ENCODE assay signal across 2 cellular contexts in genomic region chr22:46106279-46107022, GRCh38.
A peak's percentile ranks its signal among the peaks of the same experiment; 100 is the strongest.
TF ChIP-seq lines count a peak whose summit lies in the region.

No MANE protein-coding gene starts in this region.

TF ChIP-seq in SK-N-SH, 30 proteins besides CTCF, POLR2A, EP300 and RAD21 (continued from another document):
- TF ChIP-seq TAF1 (IDR thresholded peaks at IDR 0.05; ENCODE audit: borderline replicate concordance, low read depth, low read length) (no peak), YY1 (IDR thresholded peaks at IDR 0.05; ENCODE audit: low read depth) (no peak), RFX5 (IDR thresholded peaks at IDR 0.05; ENCODE audit: low read length) (no peak), MXI1 (IDR thresholded peaks at IDR 0.05; ENCODE audit: low read depth, low read length) (0 out of 2 replicates have a peak, but pooled peaks have one; percentile 33), POLR2AphosphoS5 (IDR thresholded peaks at IDR 0.05; ENCODE audit: low read depth, low read length) (peak; percentile 26), NFIC (IDR thresholded peaks at IDR 0.05; ENCODE audit: borderline replicate concordance) (no peak), GABPA (IDR thresholded peaks at IDR 0.05; ENCODE audit: low read depth) (no peak), SIN3A (IDR thresholded peaks at IDR 0.05; ENCODE audit: borderline replicate concordance, low read depth, low read length) (0 out of 2 replicates have a peak, but pooled peaks have one; percentile 8), FOXM1 (IDR thresholded peaks at IDR 0.05; ENCODE audit: low read depth) (no peak), FOSL2 (IDR thresholded peaks at IDR 0.05; ENCODE audit: borderline replicate concordance, low read depth) (no peak), SMC3 (IDR thresholded peaks at IDR 0.05; ENCODE audit: low read depth, low read length) (no peak), TEAD4 (IDR thresholded peaks at IDR 0.05; ENCODE audit: borderline replicate concordance, insufficient read depth) (no peak)
- TF ChIP-seq, protein P1, sequence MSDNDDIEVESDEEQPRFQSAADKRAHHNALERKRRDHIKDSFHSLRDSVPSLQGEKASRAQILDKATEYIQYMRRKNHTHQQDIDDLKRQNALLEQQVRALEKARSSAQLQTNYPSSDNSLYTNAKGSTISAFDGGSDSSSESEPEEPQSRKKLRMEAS (IDR thresholded peaks at IDR 0.05; ENCODE audit: low read depth), result no peak

TF ChIP-seq in SK-N-SH treated with all-trans-retinoic acid at 6 μM for 48 hours, 23 proteins besides CTCF, POLR2A, EP300 and RAD21 (continued from another document):
- TF ChIP-seq CREB5 (CRISPR knock-in tag; IDR thresholded peaks at IDR 0.05; ENCODE audit: low read depth) (no peak), OSR1 (CRISPR knock-in tag; IDR thresholded peaks at IDR 0.05) (no peak), BACH2 (CRISPR knock-in tag; IDR thresholded peaks at IDR 0.05; ENCODE audit: borderline replicate concordance) (no peak), ESRRG (CRISPR knock-in tag; IDR thresholded peaks at IDR 0.05) (no peak), ZNF565 (CRISPR knock-in tag; conservative IDR thresholded peaks at IDR 0.05; ENCODE audit: low read depth) (no peak), POU6F1 (CRISPR knock-in tag; IDR thresholded peaks at IDR 0.05; ENCODE audit: borderline replicate concordance, low read depth) (no peak), ZNF8 (CRISPR knock-in tag; IDR thresholded peaks at IDR 0.05) (no peak), ZNF70 (CRISPR knock-in tag; IDR thresholded peaks at IDR 0.05) (no peak), ZC3H10 (CRISPR knock-in tag; IDR thresholded peaks at IDR 0.05) (no peak), ISL1 (CRISPR knock-in tag; IDR thresholded peaks at IDR 0.05) (no peak), PPARA (CRISPR knock-in tag; IDR thresholded peaks at IDR 0.05; ENCODE audit: borderline replicate concordance) (no peak), SNAI2 (CRISPR knock-in tag; IDR thresholded peaks at IDR 0.05) (no peak), PATZ1 (CRISPR knock-in tag; IDR thresholded peaks at IDR 0.05; ENCODE audit: borderline replicate concordance) (no peak), ZFP3 (CRISPR knock-in tag; IDR thresholded peaks at IDR 0.05) (no peak), TCF4 (CRISPR knock-in tag; IDR thresholded peaks at IDR 0.05; ENCODE audit: borderline replicate concordance) (no peak)
- TF ChIP-seq, protein P2, sequence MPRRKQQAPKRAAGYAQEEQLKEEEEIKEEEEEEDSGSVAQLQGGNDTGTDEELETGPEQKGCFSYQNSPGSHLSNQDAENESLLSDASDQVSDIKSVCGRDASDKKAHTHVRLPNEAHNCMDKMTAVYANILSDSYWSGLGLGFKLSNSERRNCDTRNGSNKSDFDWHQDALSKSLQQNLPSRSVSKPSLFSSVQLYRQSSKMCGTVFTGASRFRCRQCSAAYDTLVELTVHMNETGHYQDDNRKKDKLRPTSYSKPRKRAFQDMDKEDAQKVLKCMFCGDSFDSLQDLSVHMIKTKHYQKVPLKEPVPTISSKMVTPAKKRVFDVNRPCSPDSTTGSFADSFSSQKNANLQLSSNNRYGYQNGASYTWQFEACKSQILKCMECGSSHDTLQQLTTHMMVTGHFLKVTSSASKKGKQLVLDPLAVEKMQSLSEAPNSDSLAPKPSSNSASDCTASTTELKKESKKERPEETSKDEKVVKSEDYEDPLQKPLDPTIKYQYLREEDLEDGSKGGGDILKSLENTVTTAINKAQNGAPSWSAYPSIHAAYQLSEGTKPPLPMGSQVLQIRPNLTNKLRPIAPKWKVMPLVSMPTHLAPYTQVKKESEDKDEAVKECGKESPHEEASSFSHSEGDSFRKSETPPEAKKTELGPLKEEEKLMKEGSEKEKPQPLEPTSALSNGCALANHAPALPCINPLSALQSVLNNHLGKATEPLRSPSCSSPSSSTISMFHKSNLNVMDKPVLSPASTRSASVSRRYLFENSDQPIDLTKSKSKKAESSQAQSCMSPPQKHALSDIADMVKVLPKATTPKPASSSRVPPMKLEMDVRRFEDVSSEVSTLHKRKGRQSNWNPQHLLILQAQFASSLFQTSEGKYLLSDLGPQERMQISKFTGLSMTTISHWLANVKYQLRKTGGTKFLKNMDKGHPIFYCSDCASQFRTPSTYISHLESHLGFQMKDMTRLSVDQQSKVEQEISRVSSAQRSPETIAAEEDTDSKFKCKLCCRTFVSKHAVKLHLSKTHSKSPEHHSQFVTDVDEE (CRISPR knock-in tag; IDR thresholded peaks at IDR 0.05), result no peak
- TF ChIP-seq, protein P3, sequence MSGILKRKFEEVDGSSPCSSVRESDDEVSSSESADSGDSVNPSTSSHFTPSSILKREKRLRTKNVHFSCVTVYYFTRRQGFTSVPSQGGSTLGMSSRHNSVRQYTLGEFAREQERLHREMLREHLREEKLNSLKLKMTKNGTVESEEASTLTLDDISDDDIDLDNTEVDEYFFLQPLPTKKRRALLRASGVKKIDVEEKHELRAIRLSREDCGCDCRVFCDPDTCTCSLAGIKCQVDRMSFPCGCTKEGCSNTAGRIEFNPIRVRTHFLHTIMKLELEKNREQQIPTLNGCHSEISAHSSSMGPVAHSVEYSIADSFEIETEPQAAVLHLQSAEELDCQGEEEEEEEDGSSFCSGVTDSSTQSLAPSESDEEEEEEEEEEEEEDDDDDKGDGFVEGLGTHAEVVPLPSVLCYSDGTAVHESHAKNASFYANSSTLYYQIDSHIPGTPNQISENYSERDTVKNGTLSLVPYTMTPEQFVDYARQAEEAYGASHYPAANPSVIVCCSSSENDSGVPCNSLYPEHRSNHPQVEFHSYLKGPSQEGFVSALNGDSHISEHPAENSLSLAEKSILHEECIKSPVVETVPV (CRISPR knock-in tag; IDR thresholded peaks at IDR 0.05), result no peak
